17 cellular contexts compared by ENCODE assay signal in genomic region chr7:108299251-108300014, GRCh38.
DNase-seq lines count a peak whose midpoint lies in the region; TF ChIP-seq lines count a peak whose summit lies in the region.
"Had no signal": no experiment of that assay in that cellular context is flagged by ENCODE, and none has a peak within 500 bp of the region (broad histone marks: within the 10 kb centered on the region; RNA-seq: fewer than 3 reads in every experiment).

No MANE protein-coding gene starts in this region.

- H3K27ac ChIP-seq in SK-N-SH (ENCODE audit: low read depth in 2 of 2, low read length in 1 of 2): peak overlapping the region in 1 of 2 experiments; percentile 86; a peak in 2 of 4 replicates
- no peak overlapping the region for H3K27ac ChIP-seq in spleen
- H3K27ac ChIP-seq: esophagus squamous epithelium, prostate gland, vagina had no signal

- WGBS in SK-N-SH (ENCODE audit: low lambda C conversion rate): 20% methylated on average over 8 of the region's 8 CpGs
- 69 to 79% (median 76%) methylated on average over 8 of the region's 8 CpGs for WGBS in spleen, 5 donors

- H3K4me2 ChIP-seq in SK-N-SH: peak overlapping the region; percentile 9; the same call in 1 of the 2 replicates

- DNase-seq in A172 (ENCODE audit: low spot score) (peak; percentile 93), HCEC 1CT (peak; percentile 48), SK-N-SH (no peak), glomerular visceral epithelial cell (ENCODE audit: extremely low spot score) (peak; percentile 67), GOT3 (lab: John Stamatoyannopoulos, UW) (no peak), spleen (no peak), NCI-H82 treated with DMSO at 0.1 percent for 48 hours (lab: John Stamatoyannopoulos, UW; ENCODE audit: unreplicated experiment) (no peak), NOMO-1 (lab: John Stamatoyannopoulos, UW; ENCODE audit: unreplicated experiment in 2 of 2) (no peak)
- DNase-seq: activated CD4-positive, alpha-beta T cell treated with anti-CD3 and anti-CD28 coated beads, Interleukin-2, amount 50 U/mL, for 4 hours; activated effector memory CD4-positive, alpha-beta T cell treated with anti-CD3 and anti-CD28 coated beads, Interleukin-2, amount 50 U/mL, for 16 hours; esophagus squamous epithelium; KBM-7; midbrain; NCI-H187 treated with DMSO at 0.1 percent for 48 hours; T-helper 17 cell had no signal

- H3K9me3 ChIP-seq in SK-N-SH: no peaks in the 10 kb centered on the region
- no peaks in the 10 kb centered on the region for H3K9me3 ChIP-seq in spleen
- H3K9me3 ChIP-seq: esophagus squamous epithelium, prostate gland, vagina had no signal

- CTCF ChIA-PET in SK-N-SH (lab: Yijun Ruan, JAX): interaction anchor here (0.5 to 1.4 kb wide), 3 partner anchors 9 to 984 kb away, joined by 3 to 7 read pairs (median 3); no protein-coding TSS in a partner anchor

- no peaks in the 10 kb centered on the region for H3K9me2 ChIP-seq in SK-N-SH

- no peak overlapping the region; the same call in 1 of the 2 replicates for H2AFZ ChIP-seq in SK-N-SH (ENCODE audit: low read depth)

- TF ChIP-seq POLR2A in spleen (IDR thresholded peaks at IDR 0.05): no peak

- H3K36me3 ChIP-seq in SK-N-SH (replicated peaks in 1 of 2; ENCODE audit: control insufficient read depth in 1 of 2, insufficient read depth in 2 of 2, low read length in 1 of 2) (no peaks in the 10 kb centered on the region), spleen (no peaks in the 10 kb centered on the region)
- H3K36me3 ChIP-seq: esophagus squamous epithelium, prostate gland, vagina had no signal

- TF ChIP-seq RAD21 in SK-N-SH (IDR thresholded peaks at IDR 0.05; ENCODE audit: low read length): peak; percentile 6; the same call in 1 of the 2 replicates

- intact Hi-C loops in spleen (cut with DNase I; ENCODE audit: low total_unique reads): no loop called here

- H3K4me1 ChIP-seq in SK-N-SH (ENCODE audit: control insufficient read depth in 1 of 2, insufficient read depth in 2 of 2, low read depth in 1 of 2, low read length in 1 of 2) (peaks cover 15 to 30% of the 10 kb centered on the region in 2 experiments; a peak in 3 of 4 replicates), spleen (peaks cover 6 to 7% (median 6%) of the 10 kb centered on the region in 6 donors)
- H3K4me1 ChIP-seq: prostate gland, vagina had no signal

- H3K9ac ChIP-seq in SK-N-SH: no peak overlapping the region

- no peaks in the 10 kb centered on the region for H4K20me1 ChIP-seq in SK-N-SH (ENCODE audit: insufficient read depth)

- H3K79me2 ChIP-seq in SK-N-SH (ENCODE audit: insufficient read depth): no peaks in the 10 kb centered on the region

- TF ChIP-seq CTCF in SK-N-SH (IDR thresholded peaks at IDR 0.05) (no peak), spleen (IDR thresholded peaks at IDR 0.05 in 8 of 11, conservative IDR thresholded peaks at IDR 0.05 in 3 of 11) (no peak)

- no peaks in the 10 kb centered on the region for H3F3A ChIP-seq in SK-N-SH (replicated peaks; ENCODE audit: insufficient read depth)

- TF ChIP-seq EP300 in SK-N-SH (IDR thresholded peaks at IDR 0.05; ENCODE audit: borderline replicate concordance in 1 of 2, low read depth in 1 of 2, low read length in 1 of 2): no peak

- POLR2A ChIA-PET in SK-N-SH (lab: Yijun Ruan, JAX): interaction anchor here (1.0 kb wide), 1 partner anchor 155 kb away, joined by 4 read pairs; no protein-coding TSS in a partner anchor

- H3K4me3 ChIP-seq in SK-N-SH (ENCODE audit: low read depth in 2 of 2, low read length in 1 of 2) (no peak overlapping the region), spleen (no peak overlapping the region)
- H3K4me3 ChIP-seq: esophagus squamous epithelium, prostate gland, vagina had no signal

- H3K27me3 ChIP-seq in SK-N-SH (ENCODE audit: insufficient read depth): no peaks in the 10 kb centered on the region
- H3K27me3 ChIP-seq in spleen (replicated peaks in 1 of 7): no peaks in the 10 kb centered on the region
- H3K27me3 ChIP-seq: esophagus squamous epithelium, vagina had no signal

TF ChIP-seq in SK-N-SH, 30 proteins besides CTCF, POLR2A, EP300 and RAD21:
- 0 out of 2 replicates have a peak, but pooled peaks have one; percentile 15 for TF ChIP-seq TCF12 (IDR thresholded peaks at IDR 0.05)
- TF ChIP-seq, protein P1, sequence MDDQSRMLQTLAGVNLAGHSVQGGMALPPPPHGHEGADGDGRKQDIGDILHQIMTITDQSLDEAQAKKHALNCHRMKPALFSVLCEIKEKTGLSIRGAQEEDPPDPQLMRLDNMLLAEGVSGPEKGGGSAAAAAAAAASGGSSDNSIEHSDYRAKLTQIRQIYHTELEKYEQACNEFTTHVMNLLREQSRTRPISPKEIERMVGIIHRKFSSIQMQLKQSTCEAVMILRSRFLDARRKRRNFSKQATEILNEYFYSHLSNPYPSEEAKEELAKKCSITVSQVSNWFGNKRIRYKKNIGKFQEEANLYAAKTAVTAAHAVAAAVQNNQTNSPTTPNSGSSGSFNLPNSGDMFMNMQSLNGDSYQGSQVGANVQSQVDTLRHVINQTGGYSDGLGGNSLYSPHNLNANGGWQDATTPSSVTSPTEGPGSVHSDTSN (IDR thresholded peaks at IDR 0.05): peak; percentile 16; the same call in 1 of the 2 replicates
- no peak for TF ChIP-seq FOXM1 (IDR thresholded peaks at IDR 0.05; ENCODE audit: low read depth)
- 0 out of 2 replicates have a peak, but pooled peaks have one; percentile 25 for TF ChIP-seq TEAD4 (IDR thresholded peaks at IDR 0.05; ENCODE audit: borderline replicate concordance, insufficient read depth)
- TF ChIP-seq MXI1 (IDR thresholded peaks at IDR 0.05; ENCODE audit: low read depth, low read length): peak; percentile 47
TF ChIP-seq in SK-N-SH: peak in this region for 4.

Comparison
In these comparisons a context has a peak if more than half of its experiments do, and no peak if none do; other contexts are left out.
1. DNase-seq: peak in A172 (single experiment), HCEC 1CT (single experiment) and glomerular visceral epithelial cell (single experiment); none in SK-N-SH (single experiment), GOT3 (single experiment), spleen (single experiment), NCI-H82 treated with DMSO at 0.1 percent for 48 hours (single experiment) and NOMO-1 (0 of 2).